19 cellular contexts compared by ENCODE assay signal in the genomic region with DNA sequence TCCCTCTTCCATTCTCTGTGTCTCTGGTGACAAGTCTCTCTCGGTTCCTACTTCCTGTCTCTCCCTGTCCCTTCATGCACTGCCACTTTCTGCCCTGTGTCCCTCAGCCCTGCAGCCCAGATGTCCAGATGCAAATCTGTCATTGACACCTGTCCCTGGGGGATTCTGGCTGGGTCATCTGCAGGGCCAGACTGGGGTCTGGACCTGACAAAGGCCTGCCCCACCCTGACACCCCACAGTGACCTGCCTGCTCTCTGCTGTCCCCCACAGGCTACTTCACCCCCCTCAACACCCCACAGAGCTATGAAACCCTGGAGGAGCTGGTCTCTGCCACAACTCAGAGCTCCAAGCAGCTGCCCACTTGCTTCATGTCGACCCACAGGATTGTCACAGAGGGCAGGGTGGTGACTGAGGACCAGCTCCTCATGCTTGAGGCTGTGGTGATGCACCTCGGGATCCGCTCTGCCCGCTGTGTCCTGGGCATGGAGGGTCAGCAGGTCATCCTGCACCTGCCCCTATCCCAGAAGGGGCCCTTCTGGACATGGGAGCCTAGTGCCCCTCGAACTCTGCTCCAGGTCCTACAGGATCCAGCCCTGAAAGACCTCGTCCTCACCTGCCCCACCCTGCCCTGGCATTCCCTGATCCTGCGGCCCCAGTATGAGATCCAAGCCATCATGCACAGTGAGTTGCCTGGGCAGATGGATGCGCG. TPM values are rescaled to one million over a fixed set of nuclear protein-coding genes. Genes with fewer than 3 reads are reported as not detected.
DNase-seq lines count a peak whose midpoint lies in the region; ATAC-seq, FAIRE-seq and TF ChIP-seq lines count a peak whose summit lies in the region.
"Had no signal": no experiment of that assay in that cellular context is flagged by ENCODE, and none has a peak within 500 bp of the region (broad histone marks: within the 10 kb centered on the region; RNA-seq: fewer than 3 reads in every experiment).

No MANE protein-coding gene starts in this region.

- no peaks in the 10 kb centered on the region for H3K36me3 Mint-ChIP-seq in glutamatergic neuron (ENCODE audit: unreplicated experiment)

- H3K27ac Mint-ChIP-seq in glutamatergic neuron (ENCODE audit: unreplicated experiment), result peak overlapping the region; percentile 69
- H3K27ac Mint-ChIP-seq: activated CD8-positive, alpha-beta memory T cell treated with anti-CD3 and anti-CD28 coated beads, Interleukin-2, amount 10 ng/mL, durations not matched to agents 7 days and 5 days; activated naive CD8-positive, alpha-beta T cell treated with anti-CD3 and anti-CD28 coated beads for 36 hours; HFFc6 had no signal

- TF ChIP-seq POLR2A in GM12891 (IDR thresholded peaks at IDR 0.05; ENCODE audit: low read depth, low read length), result no peak; the same call in 1 of the 2 replicates

- no peaks in the 10 kb centered on the region for H3K9me3 ChIP-seq in BLaER1 treated with 17β-estradiol and CSF1 and Interleukin-3, amounts not matched to agents 10 nM and 100 nM (replicated peaks in 1 of 11)
- H3K9me3 ChIP-seq: left lung, transverse colon had no signal

- H3K4me1 ChIP-seq in BLaER1 treated with 17β-estradiol and CSF1 and Interleukin-3, amounts not matched to agents 10 nM and 100 nM, result peaks cover 55 to 97% (median 82%) of the 10 kb centered on the region in 10 experiments

- peak overlapping the region in 8 of 11 experiments; percentile 0 to 97 (median 34); a peak in 12 of 22 replicates for H3K27ac ChIP-seq in BLaER1 treated with 17β-estradiol and CSF1 and Interleukin-3, amounts not matched to agents 10 nM and 100 nM
- H3K27ac ChIP-seq: C4-2B, transverse colon, VCaP had no signal

- H3K27me3 Mint-ChIP-seq in glutamatergic neuron (ENCODE audit: unreplicated experiment), result peaks cover 4% of the 10 kb centered on the region
- H3K27me3 Mint-ChIP-seq: activated CD8-positive, alpha-beta memory T cell treated with anti-CD3 and anti-CD28 coated beads, Interleukin-2, amount 10 ng/mL, durations not matched to agents 7 days and 5 days; activated naive CD8-positive, alpha-beta T cell treated with anti-CD3 and anti-CD28 coated beads for 36 hours; effector memory CD8-positive, alpha-beta T cell had no signal

- H3K4me3 Mint-ChIP-seq in glutamatergic neuron (ENCODE audit: unreplicated experiment), result no peak overlapping the region
- H3K4me3 Mint-ChIP-seq: activated CD8-positive, alpha-beta memory T cell treated with anti-CD3 and anti-CD28 coated beads, Interleukin-2, amount 10 ng/mL, durations not matched to agents 7 days and 5 days; activated naive CD8-positive, alpha-beta T cell treated with anti-CD3 and anti-CD28 coated beads for 36 hours; effector memory CD8-positive, alpha-beta T cell; HFFc6 had no signal

- peak overlapping the region in 5 of 11 experiments; percentile 2 to 99 (median 93); a peak in 6 of 22 replicates for H3K9ac ChIP-seq in BLaER1 treated with 17β-estradiol and CSF1 and Interleukin-3, amounts not matched to agents 10 nM and 100 nM
- H3K9ac ChIP-seq: KMS-11 had no signal

- peak overlapping the region; percentile 7 to 100 (median 92); a peak in 18 of 22 replicates for H3K4me2 ChIP-seq in BLaER1 treated with 17β-estradiol and CSF1 and Interleukin-3, amounts not matched to agents 10 nM and 100 nM
- H3K4me2 ChIP-seq: KMS-11 had no signal

- H3K36me3 ChIP-seq in BLaER1 treated with 17β-estradiol and CSF1 and Interleukin-3, amounts not matched to agents 10 nM and 100 nM, result peaks cover 44 to 90% (median 88%) of the 10 kb centered on the region in 11 experiments
- H3K36me3 ChIP-seq: transverse colon had no signal

- H3K4me1 Mint-ChIP-seq in glutamatergic neuron (ENCODE audit: low read depth, unreplicated experiment), result peaks cover 10% of the 10 kb centered on the region

- DNase-seq in GM12891 (ENCODE audit: insufficient read length, low spot score), result no peak
- DNase-seq in glutamatergic neuron, result no peak
- DNase-seq in C1 segment of cervical spinal cord (lab: John Stamatoyannopoulos, UW), result no peak
- DNase-seq in pons (ENCODE audit: low spot score), result no peak
- DNase-seq: activated CD8-positive, alpha-beta memory T cell treated with anti-CD3 and anti-CD28 coated beads, Interleukin-2, amount 10 ng/mL, durations not matched to agents 7 days and 5 days; activated naive CD8-positive, alpha-beta T cell treated with anti-CD3 and anti-CD28 coated beads for 36 hours; DMS79 treated with DMSO at 0.1 percent for 48 hours; effector memory CD8-positive, alpha-beta T cell; HFFc6; NCI-H226; retina; transverse colon had no signal

- H3K27me3 ChIP-seq in BLaER1 treated with 17β-estradiol and CSF1 and Interleukin-3, amounts not matched to agents 10 nM and 100 nM, result no peaks in the 10 kb centered on the region
- H3K27me3 ChIP-seq: left lung, transverse colon had no signal

- peaks cover 0 to 86% (median 44%) of the 10 kb centered on the region in 11 experiments; a peak in 16 of 22 replicates for H4K20me1 ChIP-seq in BLaER1 treated with 17β-estradiol and CSF1 and Interleukin-3, amounts not matched to agents 10 nM and 100 nM

- peak overlapping the region in 1 of 10 experiments; percentile 83; a peak in 1 of 20 replicates for H3K4me3 ChIP-seq in BLaER1 treated with 17β-estradiol and CSF1 and Interleukin-3, amounts not matched to agents 10 nM and 100 nM
- H3K4me3 ChIP-seq: left lung, transverse colon had no signal

- FAIRE-seq in GM12891 (lab: Jason Lieb, UNC), result no peak
- FAIRE-seq: bronchial epithelial cell had no signal

- no peak for ATAC-seq in GM21526 (IDR thresholded peaks at IDR 0.05; ENCODE audit: low FRiP score, unreplicated experiment)
- ATAC-seq: activated CD8-positive, alpha-beta memory T cell treated with anti-CD3 and anti-CD28 coated beads, Interleukin-2, amount 10 ng/mL, durations not matched to agents 7 days and 5 days; effector memory CD8-positive, alpha-beta T cell; left lung had no signal

- TF ChIP-seq CTCF in glutamatergic neuron (IDR thresholded peaks at IDR 0.05; ENCODE audit: partially characterized antibody, unreplicated experiment), result no peak

- peaks cover 1% of the 10 kb centered on the region for H3K9me3 Mint-ChIP-seq in glutamatergic neuron (ENCODE audit: unreplicated experiment)
- H3K9me3 Mint-ChIP-seq: activated naive CD8-positive, alpha-beta T cell treated with anti-CD3 and anti-CD28 coated beads for 36 hours; effector memory CD8-positive, alpha-beta T cell; HFFc6 had no signal

TF ChIP-seq in GM12891, 5 proteins besides CTCF, POLR2A, EP300 and RAD21:
- TF ChIP-seq POLR2AphosphoS5 (IDR thresholded peaks at IDR 0.05; ENCODE audit: low read depth, low read length), result 0 out of 2 replicates have a peak, but pooled peaks have one; percentile 28
- TF ChIP-seq TAF1 (IDR thresholded peaks at IDR 0.05; ENCODE audit: low read depth, low read length), result no peak
- 0 out of 2 replicates have a peak, but pooled peaks have one; percentile 13 for TF ChIP-seq POU2F2 (IDR thresholded peaks at IDR 0.05; ENCODE audit: low read depth, low read length)

RNA-seq across cellular contexts. Expression of gene THEMIS2, which starts 7.2 kb away (rescaled TPM):
- 38.9 TPM for polyA plus RNA-seq in GM12891 (2012; ENCODE audit: low read depth, missing spikeins)
- 4.6 TPM for total RNA-seq in glutamatergic neuron (ENCODE audit: unreplicated experiment)

RNA-seq across cellular contexts. Expression of gene RPA2, which starts 34.8 kb away (rescaled TPM):
- polyA plus RNA-seq in GM12891 (2012; ENCODE audit: low read depth, missing spikeins), result 71.9 TPM
- total RNA-seq in glutamatergic neuron (ENCODE audit: unreplicated experiment), result 22.6 TPM

RNA-seq across cellular contexts. Expression of gene PPP1R8, which starts 48.9 kb away (rescaled TPM):
- polyA plus RNA-seq in GM12891 (2012; ENCODE audit: low read depth, missing spikeins), result 31.4 TPM
- total RNA-seq in glutamatergic neuron (ENCODE audit: unreplicated experiment), result 60.2 TPM

RNA-seq across cellular contexts. Expression of gene SMPDL3B, which starts 55.3 kb away (rescaled TPM):
- 0.50 TPM for polyA plus RNA-seq in GM12891 (2012; ENCODE audit: low read depth, missing spikeins)
- not detected for total RNA-seq in glutamatergic neuron (ENCODE audit: unreplicated experiment)
- total RNA-seq: HFFc6 had no signal
